1 cellular context compared by ENCODE assay signal in the genomic region with DNA sequence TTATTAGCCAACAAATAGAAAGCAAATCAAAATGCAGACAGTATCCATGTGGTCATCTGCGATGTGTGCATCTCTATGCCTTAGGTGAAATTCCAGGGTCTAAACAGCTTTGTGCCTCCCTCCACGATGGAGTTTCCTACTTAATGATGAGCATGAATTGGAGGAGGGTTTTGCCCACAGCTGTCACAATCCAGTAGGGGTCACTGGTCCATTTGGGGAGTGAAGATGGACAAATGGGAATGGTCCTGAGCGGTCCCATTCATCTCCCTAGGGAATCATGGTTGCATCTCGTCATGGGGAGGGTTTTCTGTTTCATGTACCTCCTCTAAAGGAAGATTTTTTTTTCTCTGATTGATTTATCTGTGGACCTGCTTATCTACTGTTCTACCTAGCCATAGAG.
TF ChIP-seq lines count a peak whose summit lies in the region.

No MANE protein-coding gene starts in this region.

TF ChIP-seq in H1, 55 proteins besides CTCF, POLR2A, EP300 and RAD21 (continued from another document):
- TF ChIP-seq GTF2F1 (IDR thresholded peaks at IDR 0.05; ENCODE audit: borderline replicate concordance, low read depth, low read length) (no peak), BACH1 (IDR thresholded peaks at IDR 0.05; ENCODE audit: low read length) (no peak), CREB1 (IDR thresholded peaks at IDR 0.05) (no peak), BCL11A (IDR thresholded peaks at IDR 0.05; ENCODE audit: low read depth in 2 of 2, low read length in 2 of 2) (no peak)
- TF ChIP-seq, protein P1, sequence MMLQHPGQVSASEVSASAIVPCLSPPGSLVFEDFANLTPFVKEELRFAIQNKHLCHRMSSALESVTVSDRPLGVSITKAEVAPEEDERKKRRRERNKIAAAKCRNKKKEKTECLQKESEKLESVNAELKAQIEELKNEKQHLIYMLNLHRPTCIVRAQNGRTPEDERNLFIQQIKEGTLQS (IDR thresholded peaks at IDR 0.05; ENCODE audit: insufficient read depth, low read depth, low read length) = no peak
